16 cellular contexts compared by ENCODE assay signal in genomic region chr6:5553767-5554166, GRCh38.
"Had no signal": no experiment of that assay in that cellular context is flagged by ENCODE, and none has a peak within 500 bp of the region (broad histone marks: within the 10 kb centered on the region; RNA-seq: fewer than 3 reads in every experiment).

No MANE protein-coding gene starts in this region.

- H3K9ac ChIP-seq: parathyroid adenoma had no signal

- H2AFZ ChIP-seq: parathyroid adenoma had no signal

- H3K9me3 ChIP-seq: colonic mucosa had no signal

- ATAC-seq: activated CD4-positive, alpha-beta T cell treated with anti-CD3 and anti-CD28 coated beads for 36 hours; activated CD8-positive, alpha-beta T cell treated with anti-CD3 and anti-CD28 coated beads for 36 hours; heart right ventricle had no signal

- FAIRE-seq: astrocyte, frontal cortex, islet of Langerhans had no signal

- H3K4me3 ChIP-seq: colonic mucosa, heart right ventricle, stomach had no signal

- DNase-seq: activated CD4-positive, alpha-beta T cell treated with anti-CD3 and anti-CD28 coated beads for 36 hours; activated CD8-positive, alpha-beta memory T cell treated with anti-CD3 and anti-CD28 coated beads, Interleukin-2, amount 50 U/mL, for 4 hours; activated CD8-positive, alpha-beta T cell treated with anti-CD3 and anti-CD28 coated beads for 36 hours; activated naive CD4-positive, alpha-beta T cell; colonic mucosa; effector CD8-positive, alpha-beta T cell; heart right ventricle; naive B cell; retina; stimulated activated CD4-positive, alpha-beta T cell treated with anti-CD3 and anti-CD28 coated beads, Interleukin-4, amount 100 ng/mL, for 1 hour; stomach had no signal

- H3K27ac ChIP-seq: colonic mucosa, heart right ventricle, parathyroid adenoma, stomach, VCaP had no signal

- H3K27me3 ChIP-seq: colonic mucosa, heart right ventricle, stomach had no signal

- H3K36me3 ChIP-seq: colonic mucosa had no signal

- H3K4me1 ChIP-seq: colonic mucosa, heart right ventricle, parathyroid adenoma had no signal

- H3K79me2 ChIP-seq: parathyroid adenoma had no signal
